Comparison of ENCODE assay signal across 10 cellular contexts in genomic region chr16:85227924-85228462, GRCh38.
DNase-seq lines count a peak whose midpoint lies in the region; ATAC-seq and TF ChIP-seq lines count a peak whose summit lies in the region.
"Had no signal": no experiment of that assay in that cellular context is flagged by ENCODE, and none has a peak within 500 bp of the region (broad histone marks: within the 10 kb centered on the region; RNA-seq: fewer than 3 reads in every experiment).

No MANE protein-coding gene starts in this region.

- CTCF ChIA-PET in HEK293 (lab: Yijun Ruan, JAX), result interaction anchor here (0.6 kb wide), 1 partner anchor 9 kb away, joined by 4 read pairs; no protein-coding TSS in a partner anchor
- CTCF ChIA-PET in activated CD4-positive, alpha-beta T cell treated with anti-CD3 and anti-CD28 coated beads, Interleukin-2, amount 10 ng/mL, durations not matched to agents 7 days and 5 days (lab: Charles Lee), result interaction anchor here (1.0 kb wide), 1 partner anchor 13 kb away, joined by 3 read pairs; no protein-coding TSS in a partner anchor

- H3K27me3 Mint-ChIP-seq in activated CD4-positive, alpha-beta T cell treated with anti-CD3 and anti-CD28 coated beads, Interleukin-2, amount 10 ng/mL, durations not matched to agents 7 days and 5 days, result no peaks in the 10 kb centered on the region

- H3K36me3 Mint-ChIP-seq in activated CD4-positive, alpha-beta T cell treated with anti-CD3 and anti-CD28 coated beads, Interleukin-2, amount 10 ng/mL, durations not matched to agents 7 days and 5 days (ENCODE audit: low read depth), result no peaks in the 10 kb centered on the region

- WGBS in mesenchymal stem cell, result 19% methylated on average over 17 of the region's 17 CpGs

- H2BK5ac ChIP-seq in mesenchymal stem cell (ENCODE audit: low read depth, low read length, poor library complexity, severe bottlenecking), result peak overlapping the region; percentile 26

- no peak overlapping the region for H2AFZ ChIP-seq in mesenchymal stem cell (ENCODE audit: low read depth, low read length)

- H3K9me3 Mint-ChIP-seq in activated CD4-positive, alpha-beta T cell treated with anti-CD3 and anti-CD28 coated beads, Interleukin-2, amount 10 ng/mL, durations not matched to agents 7 days and 5 days, result no peaks in the 10 kb centered on the region

- peak overlapping the region; percentile 77 for H4K91ac ChIP-seq in mesenchymal stem cell (ENCODE audit: low read length)

- H4K8ac ChIP-seq in mesenchymal stem cell (ENCODE audit: low read length), result peak overlapping the region; percentile 82

- H2AK5ac ChIP-seq in mesenchymal stem cell (ENCODE audit: low read length, severe bottlenecking), result peak overlapping the region; percentile 18

- peak overlapping the region; percentile 51 for H3K4me2 ChIP-seq in mesenchymal stem cell (ENCODE audit: low read length, poor library complexity, severe bottlenecking)

- H3K4me3 Mint-ChIP-seq in activated CD4-positive, alpha-beta T cell treated with anti-CD3 and anti-CD28 coated beads, Interleukin-2, amount 10 ng/mL, durations not matched to agents 7 days and 5 days, result no peak overlapping the region

- H3K4me1 ChIP-seq in HEK293 (ENCODE audit: control insufficient read depth, insufficient read depth, low read length) (peaks cover 10% of the 10 kb centered on the region), mesenchymal stem cell (ENCODE audit: control insufficient read depth, insufficient read depth, low read depth, low read length) (peaks cover 60% of the 10 kb centered on the region)

- ATAC-seq in SK-N-SH treated with all-trans-retinoic acid at 6 μM for 48 hours, result peak; percentile 92
- no peak for ATAC-seq in HG02981 (IDR thresholded peaks at IDR 0.05; ENCODE audit: unreplicated experiment)
- ATAC-seq: Right ventricle myocardium inferior had no signal

- POLR2A ChIA-PET in HEK293 (lab: Yijun Ruan, JAX), result no interaction called here
- POLR2A ChIA-PET in activated CD4-positive, alpha-beta T cell treated with anti-CD3 and anti-CD28 coated beads, Interleukin-2, amount 10 ng/mL, durations not matched to agents 7 days and 5 days (lab: Charles Lee), result no interaction called here

- peak overlapping the region; percentile 92 to 93 for H2BK12ac ChIP-seq in mesenchymal stem cell (ENCODE audit: low read length in 2 of 2)

- H3K27ac Mint-ChIP-seq in activated CD4-positive, alpha-beta T cell treated with anti-CD3 and anti-CD28 coated beads, Interleukin-2, amount 10 ng/mL, durations not matched to agents 7 days and 5 days, result no peak overlapping the region

- DNase-seq in Daoy (ENCODE audit: low read depth), result peak; percentile 84
- DNase-seq in mesenchymal stem cell, result peak; percentile 90
- DNase-seq in activated CD4-positive, alpha-beta T cell treated with anti-CD3 and anti-CD28 coated beads, Interleukin-2, amount 10 ng/mL, durations not matched to agents 7 days and 5 days, result no peak
- DNase-seq in activated T-cell treated with anti-CD3 and anti-CD28 coated beads, Interleukin-2, amount 50 U/mL, for 1 hour, result no peak
- DNase-seq in NCI-H1048 (lab: John Stamatoyannopoulos, UW), result no peak
- DNase-seq: stimulated activated CD4-positive, alpha-beta T cell treated with anti-CD3 and anti-CD28 coated beads, Interleukin-2, amount 100 ng/mL, for 48 hours had no signal

- H3K27ac ChIP-seq in HEK293 (ENCODE audit: extremely low read depth, low read depth, low read length), result peak overlapping the region; percentile 42; the same call in 1 of the 2 replicates
- peak overlapping the region; percentile 90 for H3K27ac ChIP-seq in mesenchymal stem cell (ENCODE audit: low read length, poor library complexity, severe bottlenecking)

- no peaks in the 10 kb centered on the region for H3K9me3 ChIP-seq in HEK293 (ENCODE audit: control insufficient read depth, insufficient read depth, low read depth, low read length)
- no peaks in the 10 kb centered on the region for H3K9me3 ChIP-seq in mesenchymal stem cell (ENCODE audit: control insufficient read depth, low read length)

- H3K36me3 ChIP-seq in HEK293 (ENCODE audit: control insufficient read depth in 2 of 2, insufficient read depth in 1 of 2, low read length in 2 of 2) (no peaks in the 10 kb centered on the region), mesenchymal stem cell (ENCODE audit: control insufficient read depth in 1 of 2, insufficient read depth in 2 of 2, low read depth in 1 of 2, low read length in 2 of 2) (peaks cover 0 to 9% of the 10 kb centered on the region in 2 experiments)

- peak overlapping the region; percentile 65 for H2BK120ac ChIP-seq in mesenchymal stem cell (ENCODE audit: low read depth, low read length)

- peak overlapping the region; percentile 82 to 85 for H3K4ac ChIP-seq in mesenchymal stem cell (ENCODE audit: low read depth in 1 of 2, low read length in 2 of 2)

- no peak overlapping the region for H2BK15ac ChIP-seq in mesenchymal stem cell (ENCODE audit: low read depth, poor library complexity, severe bottlenecking)

- H3K79me1 ChIP-seq in mesenchymal stem cell (replicated peaks; ENCODE audit: low read length, poor library complexity, severe bottlenecking), result peaks cover 33% of the 10 kb centered on the region

- H3K4me3 ChIP-seq in HEK293 (ENCODE audit: low read depth, low read length) (no peak overlapping the region), mesenchymal stem cell (ENCODE audit: insufficient read depth in 1 of 2, low read depth in 1 of 2, low read length in 2 of 2) (peak overlapping the region; percentile 2 to 30)

- peak overlapping the region; percentile 80 to 86 for H3K18ac ChIP-seq in mesenchymal stem cell (ENCODE audit: low read depth in 1 of 2, low read length in 2 of 2)

- H3K27me3 ChIP-seq in mesenchymal stem cell (ENCODE audit: control insufficient read depth in 1 of 2, insufficient read depth in 1 of 2, low read length in 2 of 2), result no peaks in the 10 kb centered on the region

- peak; percentile 67 for TF ChIP-seq CTCF in HEK293 (tag by site-specific recombination; IDR thresholded peaks at IDR 0.05)

- H3K23ac ChIP-seq in mesenchymal stem cell (ENCODE audit: low read length in 2 of 2), result no peak overlapping the region

- peak overlapping the region; percentile 46 for H3K9ac ChIP-seq in mesenchymal stem cell (ENCODE audit: low read length)

- H3K4me1 Mint-ChIP-seq in activated CD4-positive, alpha-beta T cell treated with anti-CD3 and anti-CD28 coated beads, Interleukin-2, amount 10 ng/mL, durations not matched to agents 7 days and 5 days, result no peaks in the 10 kb centered on the region

- no peak overlapping the region for H3K14ac ChIP-seq in mesenchymal stem cell (ENCODE audit: low read length in 2 of 2)

TF ChIP-seq in HEK293, 187 proteins besides CTCF, POLR2A, EP300 and RAD21 (continues in another document):
- no peak for TF ChIP-seq ZNF248 (tag by site-specific recombination; IDR thresholded peaks at IDR 0.05)
- TF ChIP-seq KLF7 (tag by site-specific recombination; IDR thresholded peaks at IDR 0.05; ENCODE audit: borderline replicate concordance), result no peak
- no peak for TF ChIP-seq ZNF274 (IDR thresholded peaks at IDR 0.05; ENCODE audit: low read length)
- no peak for TF ChIP-seq ZNF274 (tag by site-specific recombination; IDR thresholded peaks at IDR 0.05; ENCODE audit: borderline replicate concordance)
- TF ChIP-seq FEZF1 (tag by site-specific recombination; IDR thresholded peaks at IDR 0.05), result peak; percentile 91
- no peak for TF ChIP-seq ZNF121 (tag by site-specific recombination; IDR thresholded peaks at IDR 0.05)
- TF ChIP-seq, protein P1, sequence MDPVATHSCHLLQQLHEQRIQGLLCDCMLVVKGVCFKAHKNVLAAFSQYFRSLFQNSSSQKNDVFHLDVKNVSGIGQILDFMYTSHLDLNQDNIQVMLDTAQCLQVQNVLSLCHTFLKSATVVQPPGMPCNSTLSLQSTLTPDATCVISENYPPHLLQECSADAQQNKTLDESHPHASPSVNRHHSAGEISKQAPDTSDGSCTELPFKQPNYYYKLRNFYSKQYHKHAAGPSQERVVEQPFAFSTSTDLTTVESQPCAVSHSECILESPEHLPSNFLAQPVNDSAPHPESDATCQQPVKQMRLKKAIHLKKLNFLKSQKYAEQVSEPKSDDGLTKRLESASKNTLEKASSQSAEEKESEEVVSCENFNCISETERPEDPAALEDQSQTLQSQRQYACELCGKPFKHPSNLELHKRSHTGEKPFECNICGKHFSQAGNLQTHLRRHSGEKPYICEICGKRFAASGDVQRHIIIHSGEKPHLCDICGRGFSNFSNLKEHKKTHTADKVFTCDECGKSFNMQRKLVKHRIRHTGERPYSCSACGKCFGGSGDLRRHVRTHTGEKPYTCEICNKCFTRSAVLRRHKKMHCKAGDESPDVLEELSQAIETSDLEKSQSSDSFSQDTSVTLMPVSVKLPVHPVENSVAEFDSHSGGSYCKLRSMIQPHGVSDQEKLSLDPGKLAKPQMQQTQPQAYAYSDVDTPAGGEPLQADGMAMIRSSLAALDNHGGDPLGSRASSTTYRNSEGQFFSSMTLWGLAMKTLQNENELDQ (tag by site-specific recombination; IDR thresholded peaks at IDR 0.05; ENCODE audit: low read depth), result no peak

TF ChIP-seq in SK-N-SH treated with all-trans-retinoic acid at 6 μM for 48 hours, 23 proteins besides CTCF, POLR2A, EP300 and RAD21 (continues in another document):
- TF ChIP-seq TOX (CRISPR knock-in tag; IDR thresholded peaks at IDR 0.05; ENCODE audit: borderline replicate concordance) (no peak), CSDC2 (CRISPR knock-in tag; IDR thresholded peaks at IDR 0.05) (no peak), CSRNP3 (CRISPR knock-in tag; IDR thresholded peaks at IDR 0.05) (no peak), GLIS3 (CRISPR knock-in tag; IDR thresholded peaks at IDR 0.05) (no peak), ZFP30 (CRISPR knock-in tag; IDR thresholded peaks at IDR 0.05) (no peak), ARNTL (CRISPR knock-in tag; IDR thresholded peaks at IDR 0.05; ENCODE audit: borderline replicate concordance, low read depth) (no peak)

Comparison
In these comparisons a context has a peak if more than half of its experiments do, and no peak if none do; other contexts are left out.
1. DNase-seq: peak in Daoy (single experiment) and mesenchymal stem cell (single experiment); none in activated CD4-positive, alpha-beta T cell treated with anti-CD3 and anti-CD28 coated beads, Interleukin-2, amount 10 ng/mL, durations not matched to agents 7 days and 5 days (single experiment), activated T-cell treated with anti-CD3 and anti-CD28 coated beads, Interleukin-2, amount 50 U/mL, for 1 hour (single experiment) and NCI-H1048 (single experiment).